In genomic region chr14:22002860-22003284, GRCh38 we compare ENCODE assay signal across 8 cellular contexts.
DNase-seq lines count a peak whose midpoint lies in the region; FAIRE-seq and TF ChIP-seq lines count a peak whose summit lies in the region.

No MANE protein-coding gene starts in this region.

- H3K9me3 Mint-ChIP-seq in activated T-helper 1 cell treated with anti-CD3 and anti-CD28 coated beads, Interleukin-12 subunit alpha, Interleukin-12 subunit beta, Interleukin-2, Interleukin-4 antibody, amounts not matched to agents 30 ng/mL and 10 ng/mL and 1 ng/mL, durations not matched to agents 14 hours and 24 hours and 36 hours, result no peaks in the 10 kb centered on the region

- FAIRE-seq in D721Med (lab: Jason Lieb, UNC), result no peak
- FAIRE-seq in RCC 7860 (lab: Jason Lieb, UNC), result no peak

- WGBS in thyroid gland, 2 donors, result 35 to 47% methylated on average over 10 of the region's 10 CpGs

- TF ChIP-seq CTCF in D721Med (IDR thresholded peaks at IDR 0.05; ENCODE audit: insufficient read depth, missing control alignments) (peak; percentile 21), OCI-LY3 (IDR thresholded peaks at IDR 0.05; ENCODE audit: low read depth, low read length) (peak; percentile 65), thyroid gland (IDR thresholded peaks at IDR 0.05) (peak in 3 of 6 experiments; percentile 16 to 43 (median 22))

- H3K9ac ChIP-seq in OCI-LY3 (ENCODE audit: low read length), result no peak overlapping the region

- peaks cover 25% of the 10 kb centered on the region for H3K4me1 Mint-ChIP-seq in activated T-helper 1 cell treated with anti-CD3 and anti-CD28 coated beads, Interleukin-12 subunit alpha, Interleukin-12 subunit beta, Interleukin-2, Interleukin-4 antibody, amounts not matched to agents 30 ng/mL and 10 ng/mL and 1 ng/mL, durations not matched to agents 14 hours and 24 hours and 36 hours (ENCODE audit: low read depth)

- no peak overlapping the region for H3K4me2 ChIP-seq in OCI-LY3 (ENCODE audit: low read length)

- H3K27me3 ChIP-seq in OCI-LY3 (ENCODE audit: low read depth, low read length) (peaks cover 6% of the 10 kb centered on the region; the same call in 1 of the 2 replicates), thyroid gland (no peaks in the 10 kb centered on the region)

- H3K27ac ChIP-seq in OCI-LY3 (ENCODE audit: low read length), result no peak overlapping the region
- H3K27ac ChIP-seq in thyroid gland, result no peak overlapping the region

- H3K4me3 Mint-ChIP-seq in activated T-helper 1 cell treated with anti-CD3 and anti-CD28 coated beads, Interleukin-12 subunit alpha, Interleukin-12 subunit beta, Interleukin-2, Interleukin-4 antibody, amounts not matched to agents 30 ng/mL and 10 ng/mL and 1 ng/mL, durations not matched to agents 14 hours and 24 hours and 36 hours, result peak overlapping the region; percentile 80

- no peak overlapping the region; the same call in 1 of the 2 replicates for H2AFZ ChIP-seq in OCI-LY3 (ENCODE audit: low read depth, low read length)

- H4K20me1 ChIP-seq in OCI-LY3 (ENCODE audit: insufficient read depth, low read length), result no peaks in the 10 kb centered on the region

- H3K4me1 ChIP-seq in OCI-LY3 (ENCODE audit: low read length) (no peaks in the 10 kb centered on the region), thyroid gland (no peaks in the 10 kb centered on the region)

- H3K4me3 ChIP-seq in OCI-LY3 (ENCODE audit: low read length) (no peak overlapping the region), thyroid gland (replicated peaks in 1 of 3) (no peak overlapping the region)

- intact Hi-C loops in activated T-helper 1 cell treated with anti-CD3 and anti-CD28 coated beads, Interleukin-12 subunit alpha, Interleukin-12 subunit beta, Interleukin-2, Interleukin-4 antibody, amounts not matched to agents 30 ng/mL and 10 ng/mL and 1 ng/mL, durations not matched to agents 14 hours and 24 hours and 36 hours (cut with micrococcal nuclease), result loop anchor here (2.0 to 5.0 kb wide), 3 partner anchors 44 to 94 kb away; no protein-coding TSS in a partner anchor
- intact Hi-C loops in thyroid gland (cut with DNase I), result no loop called here

- no peak for TF ChIP-seq POLR2A in thyroid gland (IDR thresholded peaks at IDR 0.05)

- H3K79me2 ChIP-seq in OCI-LY3 (ENCODE audit: low read length), result no peaks in the 10 kb centered on the region

- H3K27me3 Mint-ChIP-seq in activated T-helper 1 cell treated with anti-CD3 and anti-CD28 coated beads, Interleukin-12 subunit alpha, Interleukin-12 subunit beta, Interleukin-2, Interleukin-4 antibody, amounts not matched to agents 30 ng/mL and 10 ng/mL and 1 ng/mL, durations not matched to agents 14 hours and 24 hours and 36 hours (ENCODE audit: insufficient read depth), result no peaks in the 10 kb centered on the region

- no peak for DNase-seq in D721Med (ENCODE audit: insufficient read length, low spot score)
- peak; percentile 63 for DNase-seq in activated T-helper 1 cell treated with anti-CD3 and anti-CD28 coated beads, Interleukin-12 subunit alpha, Interleukin-12 subunit beta, Interleukin-2, Interleukin-4 antibody, amounts not matched to agents 30 ng/mL and 10 ng/mL and 1 ng/mL, durations not matched to agents 14 hours and 24 hours and 36 hours (ENCODE audit: low spot score)
- peak; percentile 17 for DNase-seq in left kidney (ENCODE audit: low read depth, low spot score)
- peak; percentile 15 to 18 for DNase-seq in thyroid gland
- DNase-seq in GF-D8 (lab: John Stamatoyannopoulos, UW), result no peak
- DNase-seq in RCC 7860 (ENCODE audit: low spot score), result no peak
- no peak for DNase-seq in NCI-H128 (lab: John Stamatoyannopoulos, UW; ENCODE audit: unreplicated experiment)

- peaks cover 6% of the 10 kb centered on the region for H3K36me3 Mint-ChIP-seq in activated T-helper 1 cell treated with anti-CD3 and anti-CD28 coated beads, Interleukin-12 subunit alpha, Interleukin-12 subunit beta, Interleukin-2, Interleukin-4 antibody, amounts not matched to agents 30 ng/mL and 10 ng/mL and 1 ng/mL, durations not matched to agents 14 hours and 24 hours and 36 hours (ENCODE audit: low read depth)

- H3K9me3 ChIP-seq in OCI-LY3 (ENCODE audit: insufficient read depth, low read length) (no peaks in the 10 kb centered on the region), thyroid gland (no peaks in the 10 kb centered on the region)

- H3K36me3 ChIP-seq in OCI-LY3 (replicated peaks; ENCODE audit: low read depth, low read length) (no peaks in the 10 kb centered on the region), thyroid gland (no peaks in the 10 kb centered on the region)

- H3K27ac Mint-ChIP-seq in activated T-helper 1 cell treated with anti-CD3 and anti-CD28 coated beads, Interleukin-12 subunit alpha, Interleukin-12 subunit beta, Interleukin-2, Interleukin-4 antibody, amounts not matched to agents 30 ng/mL and 10 ng/mL and 1 ng/mL, durations not matched to agents 14 hours and 24 hours and 36 hours, result peak overlapping the region; percentile 85

Comparison
In these comparisons a context has a peak if more than half of its experiments do, and no peak if none do; other contexts are left out.
1. DNase-seq: peak in activated T-helper 1 cell treated with anti-CD3 and anti-CD28 coated beads, Interleukin-12 subunit alpha, Interleukin-12 subunit beta, Interleukin-2, Interleukin-4 antibody, amounts not matched to agents 30 ng/mL and 10 ng/mL and 1 ng/mL, durations not matched to agents 14 hours and 24 hours and 36 hours (single experiment), left kidney (single experiment) and thyroid gland (2 of 2); none in D721Med (single experiment), GF-D8 (single experiment), RCC 7860 (single experiment) and NCI-H128 (single experiment).